ENCODE assay signal across 12 cellular contexts in the genomic region with DNA sequence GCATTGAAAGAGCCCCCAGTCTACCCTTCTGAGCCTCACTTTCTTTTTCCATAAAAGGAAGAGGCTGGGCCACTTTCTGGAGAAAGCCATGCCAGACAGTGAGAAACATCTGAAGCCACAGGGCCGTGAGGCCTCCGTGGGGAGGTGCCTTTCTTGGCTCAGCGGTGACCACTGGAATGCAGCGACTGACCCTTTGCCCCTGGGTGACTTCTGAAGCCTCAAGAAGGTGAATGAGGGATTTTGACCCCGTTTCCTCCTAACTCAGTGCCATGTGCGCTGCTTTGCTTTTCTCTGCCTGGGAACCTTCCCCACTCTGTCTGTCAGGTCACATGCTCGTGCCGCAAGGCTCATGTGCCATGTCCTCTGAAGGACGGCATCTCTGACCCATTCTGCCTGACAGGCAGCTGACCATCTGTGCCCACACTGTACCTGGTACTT. TPM values are rescaled to one million over a fixed set of nuclear protein-coding genes. Genes with fewer than 3 reads are reported as not detected.
DNase-seq lines count a peak whose midpoint lies in the region; ATAC-seq and TF ChIP-seq lines count a peak whose summit lies in the region.
"Had no signal": no experiment of that assay in that cellular context is flagged by ENCODE, and none has a peak within 500 bp of the region (broad histone marks: within the 10 kb centered on the region; RNA-seq: fewer than 3 reads in every experiment).

No MANE protein-coding gene starts in this region.

- 29% methylated on average over 9 of the region's 9 CpGs for WGBS in right cardiac atrium

- CTCF ChIA-PET in activated naive CD4-positive, alpha-beta T cell treated with anti-CD3 and anti-CD28 coated beads for 36 hours (lab: Charles Lee): interaction anchor here (0.7 to 9.3 kb wide), 2 partner anchors 70 to 239 kb away, joined by 3 to 84 read pairs; no protein-coding TSS in a partner anchor

- TF ChIP-seq CTCF in brain (conservative IDR thresholded peaks at IDR 0.05): no peak

- intact Hi-C loops in right cardiac atrium (cut with DNase I): loop anchor here (5.0 to 10.0 kb wide), 5 partner anchors 68 to 271 kb away; no protein-coding TSS in a partner anchor
- intact Hi-C loops in activated naive CD4-positive, alpha-beta T cell treated with anti-CD3 and anti-CD28 coated beads for 36 hours (cut with micrococcal nuclease): loop anchor here (5.0 kb wide), 3 partner anchors 107 to 488 kb away; a partner anchor contains a TSS

- ATAC-seq in right cardiac atrium: peak; percentile 9 to 42
- ATAC-seq: natural killer cell treated with Interleukin-12 subunit alpha and Interleukin-12 subunit beta and Interleukin-15 and Interleukin-18, amount 100 ng/mL, for 72 hours had no signal

- H3K27me3 Mint-ChIP-seq in brain: peaks cover 3% of the 10 kb centered on the region
- no peaks in the 10 kb centered on the region for H3K27me3 Mint-ChIP-seq in activated naive CD4-positive, alpha-beta T cell treated with anti-CD3 and anti-CD28 coated beads for 36 hours (ENCODE audit: low read depth)

- H3K4me1 Mint-ChIP-seq in brain: peaks cover 76% of the 10 kb centered on the region
- no peaks in the 10 kb centered on the region for H3K4me1 Mint-ChIP-seq in activated naive CD4-positive, alpha-beta T cell treated with anti-CD3 and anti-CD28 coated beads for 36 hours (ENCODE audit: low read depth)

- no peaks in the 10 kb centered on the region for H3K27me3 ChIP-seq in right cardiac atrium (ENCODE audit: control insufficient read depth, insufficient read depth)

- H3K9me3 Mint-ChIP-seq in brain: peaks cover 0 to 4% (median 0%) of the 10 kb centered on the region in 5 experiments
- H3K9me3 Mint-ChIP-seq in activated naive CD4-positive, alpha-beta T cell treated with anti-CD3 and anti-CD28 coated beads for 36 hours: no peaks in the 10 kb centered on the region
- H3K9me3 Mint-ChIP-seq: activated T-cell treated with anti-CD3 and anti-CD28 coated beads, Interleukin-2, amount 50 U/mL, for 24 hours; CD14-positive monocyte; natural killer cell treated with Interleukin-12 subunit alpha and Interleukin-12 subunit beta and Interleukin-15 and Interleukin-18, amount 100 ng/mL, for 72 hours had no signal

- H3K4me3 Mint-ChIP-seq in brain: peak overlapping the region in 2 of 5 experiments; percentile 22 to 40
- no peak overlapping the region for H3K4me3 Mint-ChIP-seq in activated naive CD4-positive, alpha-beta T cell treated with anti-CD3 and anti-CD28 coated beads for 36 hours
- H3K4me3 Mint-ChIP-seq: activated T-cell treated with anti-CD3 and anti-CD28 coated beads, Interleukin-2, amount 50 U/mL, for 24 hours; CD14-positive monocyte; natural killer cell treated with Interleukin-12 subunit alpha and Interleukin-12 subunit beta and Interleukin-15 and Interleukin-18, amount 100 ng/mL, for 72 hours had no signal

- peak; percentile 67 for DNase-seq in EL
- DNase-seq in right cardiac atrium: peak; percentile 53 to 69 (median 65)
- DNase-seq in retina: peak; percentile 61
- no peak for DNase-seq in activated naive CD4-positive, alpha-beta T cell treated with anti-CD3 and anti-CD28 coated beads for 36 hours
- no peak for DNase-seq in activated T-cell treated with anti-CD3 and anti-CD28 coated beads, Interleukin-2, amount 50 U/mL, for 1 hour
- no peak for DNase-seq in COLO829 (ENCODE audit: low spot score)
- no peak for DNase-seq in DMS114 treated with DMSO at 0.1 percent for 48 hours (lab: John Stamatoyannopoulos, UW; ENCODE audit: unreplicated experiment)
- DNase-seq: activated T-cell treated with anti-CD3 and anti-CD28 coated beads, Interleukin-2, amount 50 U/mL, for 24 hours; NCI-H2081 treated with DMSO at 0.1 percent for 48 hours had no signal

- H3K4me1 ChIP-seq in right cardiac atrium (ENCODE audit: control insufficient read depth, insufficient read depth, low read length): peaks cover 37% of the 10 kb centered on the region

- H3K27ac Mint-ChIP-seq in brain: peak overlapping the region; percentile 96 to 100 (median 98)
- H3K27ac Mint-ChIP-seq in activated naive CD4-positive, alpha-beta T cell treated with anti-CD3 and anti-CD28 coated beads for 36 hours: no peak overlapping the region
- H3K27ac Mint-ChIP-seq: activated T-cell treated with anti-CD3 and anti-CD28 coated beads, Interleukin-2, amount 50 U/mL, for 24 hours; natural killer cell treated with Interleukin-12 subunit alpha and Interleukin-12 subunit beta and Interleukin-15 and Interleukin-18, amount 100 ng/mL, for 72 hours had no signal

- H3K27ac ChIP-seq in right cardiac atrium (ENCODE audit: low read length): peak overlapping the region; percentile 15

- peaks cover 4% of the 10 kb centered on the region for H3K36me3 Mint-ChIP-seq in brain
- H3K36me3 Mint-ChIP-seq in activated naive CD4-positive, alpha-beta T cell treated with anti-CD3 and anti-CD28 coated beads for 36 hours (ENCODE audit: low read depth): no peaks in the 10 kb centered on the region
- H3K36me3 Mint-ChIP-seq: natural killer cell treated with Interleukin-12 subunit alpha and Interleukin-12 subunit beta and Interleukin-15 and Interleukin-18, amount 100 ng/mL, for 72 hours had no signal

- no peak overlapping the region for H3K4me3 ChIP-seq in right cardiac atrium (ENCODE audit: low read length)

- H3K9me3 ChIP-seq in right cardiac atrium (ENCODE audit: control insufficient read depth, low read length): no peaks in the 10 kb centered on the region

RNA-seq across cellular contexts. Expression of a gene that starts 44.7 kb away (rescaled TPM):
- polyA plus RNA-seq in brain (ENCODE audit: insufficient read depth, low read depth, low replicate concordance) (not detected), right cardiac atrium (not detected)
- total RNA-seq in right cardiac atrium: not detected
- total RNA-seq in activated naive CD4-positive, alpha-beta T cell treated with anti-CD3 and anti-CD28 coated beads for 36 hours: not detected
- total RNA-seq: natural killer cell treated with Interleukin-12 subunit alpha and Interleukin-12 subunit beta and Interleukin-15 and Interleukin-18, amount 100 ng/mL, for 72 hours had no signal
- polyA plus RNA-seq: CD14-positive monocyte had no signal

Comparison
In these comparisons a context has a peak if more than half of its experiments do, and no peak if none do; other contexts are left out.
1. DNase-seq: peak in EL (single experiment), right cardiac atrium (3 of 3) and retina (single experiment); none in activated naive CD4-positive, alpha-beta T cell treated with anti-CD3 and anti-CD28 coated beads for 36 hours (single experiment), activated T-cell treated with anti-CD3 and anti-CD28 coated beads, Interleukin-2, amount 50 U/mL, for 1 hour (single experiment), COLO829 (single experiment) and DMS114 treated with DMSO at 0.1 percent for 48 hours (single experiment).